In genomic region chr10:93710333-93710909, GRCh38 we compare ENCODE assay signal across 20 cellular contexts. TPM values are rescaled to one million over a fixed set of nuclear protein-coding genes. Genes with fewer than 3 reads are reported as not detected.
DNase-seq lines count a peak whose midpoint lies in the region; ATAC-seq and TF ChIP-seq lines count a peak whose summit lies in the region.
"Had no signal": no experiment of that assay in that cellular context is flagged by ENCODE, and none has a peak within 500 bp of the region (broad histone marks: within the 10 kb centered on the region; RNA-seq: fewer than 3 reads in every experiment).

No MANE protein-coding gene starts in this region.

- no peaks in the 10 kb centered on the region for H3K9me2 ChIP-seq in SK-N-SH

- H3K27me3 ChIP-seq in BE2C (no peaks in the 10 kb centered on the region), SK-N-SH (ENCODE audit: insufficient read depth) (no peaks in the 10 kb centered on the region)
- H3K27me3 ChIP-seq: BLaER1 treated with 17β-estradiol and CSF1 and Interleukin-3, amounts not matched to agents 10 nM and 100 nM; Peyer's patch; SJSA1 had no signal

- no peaks in the 10 kb centered on the region for H3K9me3 Mint-ChIP-seq in memory B cell
- H3K9me3 Mint-ChIP-seq in activated naive CD8-positive, alpha-beta T cell treated with anti-CD3 and anti-CD28 coated beads for 36 hours, result no peaks in the 10 kb centered on the region
- H3K9me3 Mint-ChIP-seq: CD8-positive, alpha-beta T cell had no signal

- no peak overlapping the region for H3K4me3 Mint-ChIP-seq in memory B cell
- no peak overlapping the region for H3K4me3 Mint-ChIP-seq in activated naive CD8-positive, alpha-beta T cell treated with anti-CD3 and anti-CD28 coated beads for 36 hours
- H3K4me3 Mint-ChIP-seq: CD8-positive, alpha-beta T cell; IgD-negative memory B cell had no signal

- no peak overlapping the region for H2AFZ ChIP-seq in SK-N-SH (ENCODE audit: low read depth)

- H3K27me3 Mint-ChIP-seq in memory B cell, result peaks cover 1% of the 10 kb centered on the region
- H3K27me3 Mint-ChIP-seq in activated naive CD8-positive, alpha-beta T cell treated with anti-CD3 and anti-CD28 coated beads for 36 hours, result peaks cover 9% of the 10 kb centered on the region

- H3K4me3 ChIP-seq in BE2C (ENCODE audit: low read depth, low read length), result no peak overlapping the region
- no peak overlapping the region for H3K4me3 ChIP-seq in SK-N-SH (ENCODE audit: low read depth in 2 of 2, low read length in 1 of 2)
- H3K4me3 ChIP-seq: BLaER1 treated with 17β-estradiol and CSF1 and Interleukin-3, amounts not matched to agents 10 nM and 100 nM; Peyer's patch; SJSA1 had no signal

- TF ChIP-seq CTCF in BE2C (IDR thresholded peaks at IDR 0.05; ENCODE audit: low read depth, low read length), result no peak
- TF ChIP-seq CTCF in SK-N-SH (IDR thresholded peaks at IDR 0.05), result no peak

- no peaks in the 10 kb centered on the region for H3F3A ChIP-seq in SK-N-SH (replicated peaks; ENCODE audit: insufficient read depth)

- peak in 1 of 2 experiments; percentile 63; a peak in 1 of 4 replicates for TF ChIP-seq EP300 in SK-N-SH (IDR thresholded peaks at IDR 0.05; ENCODE audit: borderline replicate concordance in 1 of 2, low read depth in 1 of 2, low read length in 1 of 2)

- CTCF ChIA-PET in SK-N-SH (lab: Yijun Ruan, JAX), result interaction anchor here (0.8 to 2.4 kb wide), 2 partner anchors 148 to 698 kb away, joined by 3 to 15 read pairs; no protein-coding TSS in a partner anchor

- no peak for TF ChIP-seq RAD21 in SK-N-SH (IDR thresholded peaks at IDR 0.05; ENCODE audit: low read length)

- no peak overlapping the region for H3K27ac ChIP-seq in SK-N-SH (ENCODE audit: low read depth in 2 of 2, low read length in 1 of 2)
- H3K27ac ChIP-seq: BLaER1 treated with 17β-estradiol and CSF1 and Interleukin-3, amounts not matched to agents 10 nM and 100 nM; Peyer's patch; SJSA1 had no signal

- H3K36me3 Mint-ChIP-seq in memory B cell, result no peaks in the 10 kb centered on the region
- no peaks in the 10 kb centered on the region for H3K36me3 Mint-ChIP-seq in activated naive CD8-positive, alpha-beta T cell treated with anti-CD3 and anti-CD28 coated beads for 36 hours
- H3K36me3 Mint-ChIP-seq: CD8-positive, alpha-beta T cell; IgD-negative memory B cell had no signal

- DNase-seq in BE2C (peak; percentile 20), HuH-7.5 (ENCODE audit: low spot score) (peak; percentile 12), SK-N-SH (peak; percentile 35), memory B cell (ENCODE audit: low spot score in 2 of 2) (no peak), occipital lobe (lab: John Stamatoyannopoulos, UW) (no peak)
- DNase-seq in activated naive CD8-positive, alpha-beta T cell treated with anti-CD3 and anti-CD28 coated beads for 36 hours, result no peak
- DNase-seq: ACHN; CD8-positive, alpha-beta T cell; GOT3; HCEC 1CT; NCI-H1105; NCI-H146; NCI-H2081; Peyer's patch; SW 1271 had no signal

- H3K36me3 ChIP-seq in BE2C (no peaks in the 10 kb centered on the region), SK-N-SH (replicated peaks in 1 of 2; ENCODE audit: control insufficient read depth in 1 of 2, insufficient read depth in 2 of 2, low read length in 1 of 2) (no peaks in the 10 kb centered on the region)
- H3K36me3 ChIP-seq: BLaER1 treated with 17β-estradiol and CSF1 and Interleukin-3, amounts not matched to agents 10 nM and 100 nM; Peyer's patch; SJSA1 had no signal

- H4K20me1 ChIP-seq in SK-N-SH (ENCODE audit: insufficient read depth), result no peaks in the 10 kb centered on the region
- H4K20me1 ChIP-seq: BLaER1 treated with 17β-estradiol and CSF1 and Interleukin-3, amounts not matched to agents 10 nM and 100 nM had no signal

- no peaks in the 10 kb centered on the region for H3K79me2 ChIP-seq in SK-N-SH (ENCODE audit: insufficient read depth)

- peaks cover 4% of the 10 kb centered on the region for H3K4me1 Mint-ChIP-seq in memory B cell
- peaks cover 20% of the 10 kb centered on the region for H3K4me1 Mint-ChIP-seq in activated naive CD8-positive, alpha-beta T cell treated with anti-CD3 and anti-CD28 coated beads for 36 hours

- WGBS in SK-N-SH (ENCODE audit: low lambda C conversion rate), result 35% methylated on average over 5 of the region's 5 CpGs

- peak overlapping the region; percentile 32 for H3K27ac Mint-ChIP-seq in memory B cell
- H3K27ac Mint-ChIP-seq in activated naive CD8-positive, alpha-beta T cell treated with anti-CD3 and anti-CD28 coated beads for 36 hours, result no peak overlapping the region
- H3K27ac Mint-ChIP-seq: CD8-positive, alpha-beta T cell; IgD-negative memory B cell had no signal

- ATAC-seq in memory B cell (ENCODE audit: low read depth) (no peak), HG03196 (IDR thresholded peaks at IDR 0.05; ENCODE audit: unreplicated experiment) (no peak)
- ATAC-seq: CD8-positive, alpha-beta T cell had no signal

- H3K9me3 ChIP-seq in BE2C (no peaks in the 10 kb centered on the region), SK-N-SH (no peaks in the 10 kb centered on the region)
- H3K9me3 ChIP-seq: BLaER1 treated with 17β-estradiol and CSF1 and Interleukin-3, amounts not matched to agents 10 nM and 100 nM; Peyer's patch; SJSA1 had no signal

- POLR2A ChIA-PET in SK-N-SH (lab: Yijun Ruan, JAX), result no interaction called here

- no peak overlapping the region for H3K4me2 ChIP-seq in SK-N-SH
- H3K4me2 ChIP-seq: BLaER1 treated with 17β-estradiol and CSF1 and Interleukin-3, amounts not matched to agents 10 nM and 100 nM had no signal

- H3K9ac ChIP-seq in SK-N-SH, result no peak overlapping the region
- H3K9ac ChIP-seq: BLaER1 treated with 17β-estradiol and CSF1 and Interleukin-3, amounts not matched to agents 10 nM and 100 nM had no signal

- H3K4me1 ChIP-seq in BE2C (no peaks in the 10 kb centered on the region; the same call in none of the 2 replicates), SK-N-SH (ENCODE audit: control insufficient read depth in 1 of 2, insufficient read depth in 2 of 2, low read depth in 1 of 2, low read length in 1 of 2) (peaks cover 0 to 9% of the 10 kb centered on the region in 2 experiments; a peak in 1 of 4 replicates)
- H3K4me1 ChIP-seq: Peyer's patch, SJSA1 had no signal

TF ChIP-seq in SK-N-SH, 30 proteins besides CTCF, POLR2A, EP300 and RAD21:
- peak; percentile 69; the same call in 1 of the 2 replicates for TF ChIP-seq RCOR1 (IDR thresholded peaks at IDR 0.05; ENCODE audit: low read length)
- TF ChIP-seq TCF12 (IDR thresholded peaks at IDR 0.05), result peak; percentile 6; the same call in 1 of the 2 replicates
- TF ChIP-seq CHD2 (IDR thresholded peaks at IDR 0.05; ENCODE audit: low read length, partially characterized antibody), result peak; percentile 47
- TF ChIP-seq USF1 (IDR thresholded peaks at IDR 0.05; ENCODE audit: borderline replicate concordance, low read depth), result no peak
- TF ChIP-seq FOSL2 (IDR thresholded peaks at IDR 0.05; ENCODE audit: borderline replicate concordance, low read depth), result no peak
- TF ChIP-seq NRF1 (IDR thresholded peaks at IDR 0.05; ENCODE audit: low read depth, low read length), result no peak
- TF ChIP-seq GATA2 (CRISPR knock-in tag; IDR thresholded peaks at IDR 0.05), result peak; percentile 67
- TF ChIP-seq REST (IDR thresholded peaks at IDR 0.05; ENCODE audit: low read depth, low read length), result no peak

RNA-seq across cellular contexts. Expression of gene FRA10AC1, which starts 8.0 kb away (rescaled TPM):
- polyA plus RNA-seq in BE2C (2012; ENCODE audit: insufficient read depth, insufficient read length, low read depth), result 8.9 TPM
- polyA plus RNA-seq in SK-N-SH (2012; rRNA removed), result 3.9 and 4.1 TPM in 2 replicates
- 3.1 and 4.9 TPM in 2 replicates for polyA plus RNA-seq in SK-N-SH (2012; cell fraction: cytosol; rRNA removed)
- polyA plus RNA-seq in SK-N-SH (2012; cell fraction: nucleus; rRNA removed), result 12.7 and 13.6 TPM in 2 replicates
- total RNA-seq in activated naive CD8-positive, alpha-beta T cell treated with anti-CD3 and anti-CD28 coated beads for 36 hours, result 10 to 100 TPM; 13.9 to 15.9 TPM
- total RNA-seq in occipital lobe, result 36.3 TPM

RNA-seq across cellular contexts. Expression of gene LGI1, which starts 47.3 kb away (rescaled TPM):
- 0.79 TPM for polyA plus RNA-seq in BE2C (2012; ENCODE audit: insufficient read depth, insufficient read length, low read depth)
- polyA plus RNA-seq in SK-N-SH (2012; rRNA removed), result 0.03 TPM in 1 of 2 replicates, not detected in the other
- 0.05 and 0.13 TPM in 2 replicates for polyA plus RNA-seq in SK-N-SH (2012; cell fraction: cytosol; rRNA removed)
- not detected in 2 replicates for polyA plus RNA-seq in SK-N-SH (2012; cell fraction: nucleus; rRNA removed)
- total RNA-seq in activated naive CD8-positive, alpha-beta T cell treated with anti-CD3 and anti-CD28 coated beads for 36 hours, result not detected
- 66.1 TPM for total RNA-seq in occipital lobe
- total RNA-seq: CD8-positive, alpha-beta T cell; Daoy had no signal
- polyA plus RNA-seq: IgD-negative memory B cell had no signal

Comparison
In these comparisons a context has a peak if more than half of its experiments do, and no peak if none do; other contexts are left out.
1. DNase-seq: peak in BE2C (single experiment), HuH-7.5 (single experiment) and SK-N-SH (single experiment); none in memory B cell (0 of 2), activated naive CD8-positive, alpha-beta T cell treated with anti-CD3 and anti-CD28 coated beads for 36 hours (single experiment) and occipital lobe (single experiment).
2. RNA of gene LGI1, which starts 47.3 kb away (total RNA-seq): 66.1 TPM in occipital lobe (single experiment); not detected in activated naive CD8-positive, alpha-beta T cell treated with anti-CD3 and anti-CD28 coated beads for 36 hours; every median in the first group is over 10 times any median in the second.